1 cellular context compared by ENCODE assay signal in genomic region chr7:142793156-142793555, GRCh38.
TF ChIP-seq lines count a peak whose summit lies in the region.

No MANE protein-coding gene starts in this region.

TF ChIP-seq in HepG2, 621 proteins besides CTCF, POLR2A, EP300 and RAD21:
- TF ChIP-seq, protein P1, sequence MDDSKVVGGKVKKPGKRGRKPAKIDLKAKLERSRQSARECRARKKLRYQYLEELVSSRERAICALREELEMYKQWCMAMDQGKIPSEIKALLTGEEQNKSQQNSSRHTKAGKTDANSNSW (CRISPR knock-in tag; IDR thresholded peaks at IDR 0.05; ENCODE audit: borderline replicate concordance) = no peak
- TF ChIP-seq ZNF251 (CRISPR knock-in tag; IDR thresholded peaks at IDR 0.05) (no peak), HNRNPL (IDR thresholded peaks at IDR 0.05; ENCODE audit: low read depth, low read length) (no peak), ZBTB26 (CRISPR knock-in tag; IDR thresholded peaks at IDR 0.05; ENCODE audit: borderline replicate concordance) (no peak), ZSCAN21 (CRISPR knock-in tag; IDR thresholded peaks at IDR 0.05; ENCODE audit: borderline replicate concordance) (no peak), ZFP37 (CRISPR knock-in tag; IDR thresholded peaks at IDR 0.05; ENCODE audit: borderline replicate concordance) (no peak), ZKSCAN5 (CRISPR knock-in tag; IDR thresholded peaks at IDR 0.05) (no peak), ISL2 (CRISPR knock-in tag; IDR thresholded peaks at IDR 0.05) (no peak), PCBP1 (IDR thresholded peaks at IDR 0.05; ENCODE audit: borderline replicate concordance, low read depth, low read length) (no peak), TMF1 (CRISPR knock-in tag; IDR thresholded peaks at IDR 0.05; ENCODE audit: low read depth) (no peak), BCL3 (CRISPR knock-in tag; IDR thresholded peaks at IDR 0.05) (no peak), ZNF564 (CRISPR knock-in tag; IDR thresholded peaks at IDR 0.05) (no peak), MIXL1 (CRISPR knock-in tag; IDR thresholded peaks at IDR 0.05) (no peak), MED8 (CRISPR knock-in tag; IDR thresholded peaks at IDR 0.05; ENCODE audit: insufficient replicate concordance) (no peak), ZBTB44 (CRISPR knock-in tag; IDR thresholded peaks at IDR 0.05) (no peak)
- TF ChIP-seq, protein P2, sequence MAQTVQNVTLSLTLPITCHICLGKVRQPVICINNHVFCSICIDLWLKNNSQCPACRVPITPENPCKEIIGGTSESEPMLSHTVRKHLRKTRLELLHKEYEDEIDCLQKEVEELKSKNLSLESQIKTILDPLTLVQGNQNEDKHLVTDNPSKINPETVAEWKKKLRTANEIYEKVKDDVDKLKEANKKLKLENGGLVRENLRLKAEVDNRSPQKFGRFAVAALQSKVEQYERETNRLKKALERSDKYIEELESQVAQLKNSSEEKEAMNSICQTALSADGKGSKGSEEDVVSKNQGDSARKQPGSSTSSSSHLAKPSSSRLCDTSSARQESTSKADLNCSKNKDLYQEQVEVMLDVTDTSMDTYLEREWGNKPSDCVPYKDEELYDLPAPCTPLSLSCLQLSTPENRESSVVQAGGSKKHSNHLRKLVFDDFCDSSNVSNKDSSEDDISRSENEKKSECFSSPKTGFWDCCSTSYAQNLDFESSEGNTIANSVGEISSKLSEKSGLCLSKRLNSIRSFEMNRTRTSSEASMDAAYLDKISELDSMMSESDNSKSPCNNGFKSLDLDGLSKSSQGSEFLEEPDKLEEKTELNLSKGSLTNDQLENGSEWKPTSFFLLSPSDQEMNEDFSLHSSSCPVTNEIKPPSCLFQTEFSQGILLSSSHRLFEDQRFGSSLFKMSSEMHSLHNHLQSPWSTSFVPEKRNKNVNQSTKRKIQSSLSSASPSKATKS (CRISPR knock-in tag; IDR thresholded peaks at IDR 0.05) = no peak
- TF ChIP-seq, protein P3, sequence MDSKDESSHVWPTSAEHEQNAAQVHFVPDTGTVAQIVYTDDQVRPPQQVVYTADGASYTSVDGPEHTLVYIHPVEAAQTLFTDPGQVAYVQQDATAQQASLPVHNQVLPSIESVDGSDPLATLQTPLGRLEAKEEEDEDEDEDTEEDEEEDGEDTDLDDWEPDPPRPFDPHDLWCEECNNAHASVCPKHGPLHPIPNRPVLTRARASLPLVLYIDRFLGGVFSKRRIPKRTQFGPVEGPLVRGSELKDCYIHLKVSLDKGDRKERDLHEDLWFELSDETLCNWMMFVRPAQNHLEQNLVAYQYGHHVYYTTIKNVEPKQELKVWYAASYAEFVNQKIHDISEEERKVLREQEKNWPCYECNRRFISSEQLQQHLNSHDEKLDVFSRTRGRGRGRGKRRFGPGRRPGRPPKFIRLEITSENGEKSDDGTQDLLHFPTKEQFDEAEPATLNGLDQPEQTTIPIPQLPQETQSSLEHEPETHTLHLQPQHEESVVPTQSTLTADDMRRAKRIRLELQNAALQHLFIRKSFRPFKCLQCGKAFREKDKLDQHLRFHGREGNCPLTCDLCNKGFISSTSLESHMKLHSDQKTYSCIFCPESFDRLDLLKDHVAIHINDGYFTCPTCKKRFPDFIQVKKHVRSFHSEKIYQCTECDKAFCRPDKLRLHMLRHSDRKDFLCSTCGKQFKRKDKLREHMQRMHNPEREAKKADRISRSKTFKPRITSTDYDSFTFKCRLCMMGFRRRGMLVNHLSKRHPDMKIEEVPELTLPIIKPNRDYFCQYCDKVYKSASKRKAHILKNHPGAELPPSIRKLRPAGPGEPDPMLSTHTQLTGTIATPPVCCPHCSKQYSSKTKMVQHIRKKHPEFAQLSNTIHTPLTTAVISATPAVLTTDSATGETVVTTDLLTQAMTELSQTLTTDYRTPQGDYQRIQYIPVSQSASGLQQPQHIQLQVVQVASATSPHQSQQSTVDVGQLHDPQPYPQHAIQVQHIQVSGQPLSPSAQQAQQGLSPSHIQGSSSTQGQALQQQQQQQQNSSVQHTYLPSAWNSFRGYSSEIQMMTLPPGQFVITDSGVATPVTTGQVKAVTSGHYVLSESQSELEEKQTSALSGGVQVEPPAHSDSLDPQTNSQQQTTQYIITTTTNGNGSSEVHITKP (CRISPR knock-in tag; IDR thresholded peaks at IDR 0.05; ENCODE audit: low read depth) = no peak
- TF ChIP-seq, protein P4, sequence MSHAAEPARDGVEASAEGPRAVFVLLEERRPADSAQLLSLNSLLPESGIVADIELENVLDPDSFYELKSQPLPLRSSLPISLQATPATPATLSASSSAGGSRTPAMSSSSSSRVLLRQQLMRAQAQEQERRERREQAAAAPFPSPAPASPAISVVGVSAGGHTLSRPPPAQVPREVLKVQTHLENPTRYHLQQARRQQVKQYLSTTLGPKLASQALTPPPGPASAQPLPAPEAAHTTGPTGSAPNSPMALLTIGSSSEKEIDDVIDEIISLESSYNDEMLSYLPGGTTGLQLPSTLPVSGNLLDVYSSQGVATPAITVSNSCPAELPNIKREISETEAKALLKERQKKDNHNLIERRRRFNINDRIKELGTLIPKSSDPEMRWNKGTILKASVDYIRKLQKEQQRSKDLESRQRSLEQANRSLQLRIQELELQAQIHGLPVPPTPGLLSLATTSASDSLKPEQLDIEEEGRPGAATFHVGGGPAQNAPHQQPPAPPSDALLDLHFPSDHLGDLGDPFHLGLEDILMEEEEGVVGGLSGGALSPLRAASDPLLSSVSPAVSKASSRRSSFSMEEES (CRISPR knock-in tag; IDR thresholded peaks at IDR 0.05) = no peak
TF ChIP-seq in HepG2: peak in this region for 0.
